Comparison of ENCODE assay signal across 1 cellular context in the genomic region with DNA sequence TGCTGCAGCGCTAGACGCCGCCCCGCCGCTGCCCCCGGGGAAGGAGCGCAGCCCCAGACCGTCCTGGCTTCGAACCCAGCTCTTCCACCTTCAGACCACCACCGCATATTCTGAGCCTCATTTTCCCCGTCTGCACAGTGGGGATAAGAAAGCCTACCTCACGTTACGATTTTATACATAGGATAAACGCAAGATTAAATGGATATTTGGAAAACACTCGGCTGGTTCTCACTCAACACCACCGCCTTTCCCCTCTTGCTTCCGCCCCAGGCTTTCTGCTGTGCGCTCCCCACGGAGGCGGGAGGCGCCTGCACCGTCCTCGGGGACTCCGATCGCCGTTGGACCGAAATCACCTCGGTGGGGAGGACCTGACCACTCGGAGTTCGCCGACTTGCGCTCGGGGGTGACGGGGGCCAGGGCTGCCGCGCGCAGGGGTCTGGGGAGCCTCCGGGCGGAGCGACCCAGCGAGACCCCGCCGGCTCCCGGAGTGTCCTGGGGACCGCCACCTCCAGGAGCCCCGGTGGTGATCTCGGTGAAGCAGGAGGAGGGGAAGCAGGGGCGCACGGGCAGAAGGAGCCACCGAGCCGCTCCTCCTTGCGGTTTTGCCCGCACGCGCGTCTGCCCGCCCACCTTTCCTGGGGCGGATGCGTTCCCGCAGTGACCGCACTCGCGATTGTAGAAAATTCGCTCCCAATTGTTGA.
TF ChIP-seq lines count a peak whose summit lies in the region.

No MANE protein-coding gene starts in this region.

TF ChIP-seq in GM12878, 131 proteins besides CTCF, POLR2A, EP300 and RAD21 (continued from another document):
- TF ChIP-seq CBFB (IDR thresholded peaks at IDR 0.05; ENCODE audit: low read depth) (peak; percentile 88), BHLHE40 (IDR thresholded peaks at IDR 0.05; ENCODE audit: borderline replicate concordance in 1 of 2, low read depth in 2 of 2, low read length in 1 of 2) (peak; percentile 85 to 92), SRF (IDR thresholded peaks at IDR 0.05; ENCODE audit: low read depth in 2 of 2, low read length in 2 of 2) (0 out of 4 replicates have a peak, but pooled peaks of 1 of the 2 experiments have one; percentile 8), NBN (IDR thresholded peaks at IDR 0.05) (0 out of 2 replicates have a peak, but pooled peaks have one; percentile 52), TBL1XR1 (IDR thresholded peaks at IDR 0.05; ENCODE audit: low read depth, low read length) (no peak), ZNF622 (IDR thresholded peaks at IDR 0.05) (no peak), HCFC1 (IDR thresholded peaks at IDR 0.05; ENCODE audit: low read length) (no peak), BACH1 (IDR thresholded peaks at IDR 0.05; ENCODE audit: borderline replicate concordance) (peak; percentile 9; the same call in 1 of the 2 replicates), YY1 (IDR thresholded peaks at IDR 0.05; ENCODE audit: low read depth, low read length) (no peak), EED (IDR thresholded peaks at IDR 0.05; ENCODE audit: low read depth) (peak; percentile 66; the same call in 1 of the 2 replicates), EGR1 (IDR thresholded peaks at IDR 0.05; ENCODE audit: borderline replicate concordance in 1 of 2, low read depth in 2 of 2, low read length in 2 of 2) (peak in 1 of 2 experiments; percentile 59; a peak in 2 of 3 replicates), NFIC (IDR thresholded peaks at IDR 0.05; ENCODE audit: low read depth, low read length) (0 out of 2 replicates have a peak, but pooled peaks have one; percentile 26), FOS (IDR thresholded peaks at IDR 0.05; ENCODE audit: borderline replicate concordance, extremely low read depth, insufficient read length) (no peak), IKZF2 (IDR thresholded peaks at IDR 0.05) (peak in 1 of 2 experiments; percentile 74; a peak in 1 of 4 replicates), CREM (IDR thresholded peaks at IDR 0.05; ENCODE audit: low read depth) (peak; percentile 16; the same call in 1 of the 2 replicates), RELB (IDR thresholded peaks at IDR 0.05; ENCODE audit: low read depth) (peak; percentile 53; the same call in 1 of the 2 replicates), POLR2AphosphoS5 (IDR thresholded peaks at IDR 0.05; ENCODE audit: low read length) (0 out of 2 replicates have a peak, but pooled peaks have one; percentile 56)
- TF ChIP-seq, protein P1, sequence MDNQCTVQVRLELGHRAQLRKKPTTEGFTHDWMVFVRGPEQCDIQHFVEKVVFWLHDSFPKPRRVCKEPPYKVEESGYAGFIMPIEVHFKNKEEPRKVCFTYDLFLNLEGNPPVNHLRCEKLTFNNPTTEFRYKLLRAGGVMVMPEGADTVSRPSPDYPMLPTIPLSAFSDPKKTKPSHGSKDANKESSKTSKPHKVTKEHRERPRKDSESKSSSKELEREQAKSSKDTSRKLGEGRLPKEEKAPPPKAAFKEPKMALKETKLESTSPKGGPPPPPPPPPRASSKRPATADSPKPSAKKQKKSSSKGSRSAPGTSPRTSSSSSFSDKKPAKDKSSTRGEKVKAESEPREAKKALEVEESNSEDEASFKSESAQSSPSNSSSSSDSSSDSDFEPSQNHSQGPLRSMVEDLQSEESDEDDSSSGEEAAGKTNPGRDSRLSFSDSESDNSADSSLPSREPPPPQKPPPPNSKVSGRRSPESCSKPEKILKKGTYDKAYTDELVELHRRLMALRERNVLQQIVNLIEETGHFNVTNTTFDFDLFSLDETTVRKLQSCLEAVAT (IDR thresholded peaks at IDR 0.05) = 0 out of 2 replicates have a peak, but pooled peaks have one; percentile 47
